In the genomic region with DNA sequence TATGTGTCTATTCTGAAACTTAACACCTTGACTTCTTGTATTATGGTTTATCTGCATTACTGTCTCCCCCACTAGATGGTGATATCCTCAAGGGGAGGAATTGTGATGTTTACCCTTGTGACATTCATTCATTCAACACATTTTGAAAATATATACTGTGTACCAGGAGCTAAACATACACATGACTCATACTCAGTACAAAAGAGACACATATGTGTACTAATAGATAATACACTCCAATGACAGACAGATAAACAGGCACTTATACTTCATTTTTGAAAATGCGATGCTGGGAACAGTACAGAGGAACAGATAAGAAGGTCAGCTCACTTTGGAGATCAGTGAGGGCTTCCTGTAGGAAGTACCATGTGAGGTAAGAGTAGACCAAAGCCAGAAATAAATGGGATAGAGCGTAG, we compare ENCODE assay signal across 9 cellular contexts. TPM values are rescaled to one million over a fixed set of nuclear protein-coding genes. Genes with fewer than 3 reads are reported as not detected.
DNase-seq lines count a peak whose midpoint lies in the region; ATAC-seq and TF ChIP-seq lines count a peak whose summit lies in the region.
"Had no signal": no experiment of that assay in that cellular context is flagged by ENCODE, and none has a peak within 500 bp of the region (broad histone marks: within the 10 kb centered on the region; RNA-seq: fewer than 3 reads in every experiment).

No MANE protein-coding gene starts in this region.

- peaks cover 0 to 3% (median 0%) of the 10 kb centered on the region in 5 experiments for H3K9me3 Mint-ChIP-seq in brain
- no peaks in the 10 kb centered on the region for H3K9me3 Mint-ChIP-seq in progenitor cell of endocrine pancreas (ENCODE audit: low read depth)

- H3K27ac Mint-ChIP-seq in brain (no peak overlapping the region), progenitor cell of endocrine pancreas (no peak overlapping the region)
- H3K27ac Mint-ChIP-seq: activated naive CD8-positive, alpha-beta T cell had no signal

- H3K4me1 Mint-ChIP-seq in brain (peaks cover 5% of the 10 kb centered on the region), progenitor cell of endocrine pancreas (ENCODE audit: low read depth) (no peaks in the 10 kb centered on the region)

- DNase-seq in NCI-H345 (lab: John Stamatoyannopoulos, UW) (peak; percentile 4), NCI-H345 treated with DMSO at 0.1 percent for 48 hours (lab: John Stamatoyannopoulos, UW; ENCODE audit: unreplicated experiment) (no peak), progenitor cell of endocrine pancreas (ENCODE audit: low spot score, unreplicated experiment) (no peak), GM19240 (ENCODE audit: insufficient read length, low spot score) (no peak), COLO668 (lab: John Stamatoyannopoulos, UW; ENCODE audit: unreplicated experiment) (no peak)

- peak; percentile 76 for TF ChIP-seq CTCF in LNCAP (IDR thresholded peaks at IDR 0.05)
- TF ChIP-seq CTCF in brain (conservative IDR thresholded peaks at IDR 0.05): peak; percentile 69 to 71
- TF ChIP-seq CTCF in progenitor cell of endocrine pancreas (IDR thresholded peaks at IDR 0.05; ENCODE audit: unreplicated experiment): peak; percentile 45

- H3K36me3 Mint-ChIP-seq in brain (no peaks in the 10 kb centered on the region), progenitor cell of endocrine pancreas (ENCODE audit: insufficient read depth) (no peaks in the 10 kb centered on the region)
- H3K36me3 Mint-ChIP-seq: activated naive CD8-positive, alpha-beta T cell had no signal

- peaks cover 4% of the 10 kb centered on the region for H3K27me3 Mint-ChIP-seq in brain
- H3K27me3 Mint-ChIP-seq in progenitor cell of endocrine pancreas: peaks cover 7% of the 10 kb centered on the region
- H3K27me3 Mint-ChIP-seq: activated naive CD8-positive, alpha-beta T cell had no signal

- H3K4me3 Mint-ChIP-seq in brain (no peak overlapping the region), progenitor cell of endocrine pancreas (ENCODE audit: low read depth) (no peak overlapping the region)
- H3K4me3 Mint-ChIP-seq: activated naive CD8-positive, alpha-beta T cell had no signal

- ATAC-seq in GM21619 (IDR thresholded peaks at IDR 0.05; ENCODE audit: unreplicated experiment): no peak

RNA-seq across cellular contexts. Expression of a gene that starts 8.9 kb away (rescaled TPM):
- 7.1 TPM for polyA plus RNA-seq in brain (ENCODE audit: insufficient read depth, low read depth, low replicate concordance)
- total RNA-seq in progenitor cell of endocrine pancreas: 47.5 and 47.9 TPM in 2 replicates
